ENCODE assay signal across 20 cellular contexts in genomic region chr9:36118706-36119105, GRCh38. TPM values are rescaled to one million over a fixed set of nuclear protein-coding genes. Genes with fewer than 3 reads are reported as not detected.
DNase-seq lines count a peak whose midpoint lies in the region; ATAC-seq and TF ChIP-seq lines count a peak whose summit lies in the region.
"Had no signal": no experiment of that assay in that cellular context is flagged by ENCODE, and none has a peak within 500 bp of the region (broad histone marks: within the 10 kb centered on the region; RNA-seq: fewer than 3 reads in every experiment).

No MANE protein-coding gene starts in this region.

- in situ Hi-C loops in GM23248 (cut with MboI), result no loop called here

- no peak overlapping the region for H3K4me3 ChIP-seq in GM23248
- no peak overlapping the region for H3K4me3 ChIP-seq in mesendoderm (ENCODE audit: low read length)
- no peak overlapping the region for H3K4me3 ChIP-seq in trophoblast cell (ENCODE audit: low read depth, low read length)

- no peaks in the 10 kb centered on the region for H3K9me2 ChIP-seq in GM23248 (ENCODE audit: insufficient read depth)

- no peak overlapping the region for H3K14ac ChIP-seq in trophoblast cell (ENCODE audit: low read length)

- peaks cover 73% of the 10 kb centered on the region for H3K36me3 ChIP-seq in GM23248 (ENCODE audit: low read depth)
- H3K36me3 ChIP-seq in mesendoderm (ENCODE audit: control insufficient read depth, insufficient read depth, low read length), result no peaks in the 10 kb centered on the region
- peaks cover 0 to 5% of the 10 kb centered on the region in 2 experiments for H3K36me3 ChIP-seq in trophoblast cell (ENCODE audit: control insufficient read depth in 1 of 2, insufficient read depth in 2 of 2, low read length in 2 of 2)

- 73 to 77% methylated on average over 15 of the region's 15 CpGs for WGBS in GM23248 (ENCODE audit: low coverage in 1 of 2, low lambda C conversion rate in 2 of 2, missing lambda C conversion rate in 2 of 2), 2 experiments
- WGBS in mesendoderm (ENCODE audit: extremely low coverage, insufficient coverage, low lambda C conversion rate), result no CpG with 5 or more reads among the region's 15 CpGs
- WGBS in trophoblast cell (ENCODE audit: extremely low coverage, insufficient coverage, insufficient read length), result no CpG with 5 or more reads among the region's 15 CpGs

- H3K4me2 ChIP-seq in GM23248 (ENCODE audit: unreplicated experiment) (no peak overlapping the region), mesendoderm (ENCODE audit: low read length) (no peak overlapping the region), trophoblast cell (ENCODE audit: low read length) (no peak overlapping the region)

- peaks cover 39% of the 10 kb centered on the region for H3F3A ChIP-seq in GM23248 (ENCODE audit: insufficient read depth)

- H2BK5ac ChIP-seq in mesendoderm (ENCODE audit: low read length) (peak overlapping the region; percentile 87), trophoblast cell (ENCODE audit: low read depth, low read length, poor library complexity) (no peak overlapping the region)

- no peak overlapping the region for H2BK12ac ChIP-seq in trophoblast cell (ENCODE audit: low read length)

- no peak overlapping the region for H2BK15ac ChIP-seq in mesendoderm (replicated peaks; ENCODE audit: low read depth)

- H3K4ac ChIP-seq in mesendoderm (ENCODE audit: low read depth, low read length) (peak overlapping the region; percentile 58), trophoblast cell (ENCODE audit: low read depth, low read length) (no peak overlapping the region)

- H3K9me3 ChIP-seq in GM23248 (ENCODE audit: low read depth), result no peaks in the 10 kb centered on the region
- no peaks in the 10 kb centered on the region for H3K9me3 ChIP-seq in trophoblast cell (ENCODE audit: insufficient read depth, low read depth, low read length)

- DNase-seq in GM23248 (peak; percentile 28), NCI-H187 treated with DMSO at 0.1 percent for 48 hours (lab: John Stamatoyannopoulos, UW) (peak; percentile 1), amniotic epithelial cell (ENCODE audit: low read depth) (peak; percentile 41), mesendoderm (peak; percentile 39), trophoblast cell (no peak), dermis blood vessel endothelial cell (no peak)
- DNase-seq: AML-193; Calu3; CD4-positive, alpha-beta T cell; GDM1; GOT3; KG1; NCI-H1048; NCI-H526; NK-92 treated with Interleukin-12 subunit alpha and Interleukin-12 subunit beta, amount 100 ng/mL, for 24 hours; OCI-M1; RPMI8226 had no signal

- H2AK5ac ChIP-seq in mesendoderm (ENCODE audit: low read length) (peak overlapping the region; percentile 40), trophoblast cell (ENCODE audit: low read length) (no peak overlapping the region)

- H3K79me1 ChIP-seq in mesendoderm (ENCODE audit: low read length) (no peaks in the 10 kb centered on the region), trophoblast cell (ENCODE audit: low read length) (no peaks in the 10 kb centered on the region)

- H3K56ac ChIP-seq in mesendoderm (ENCODE audit: low read length), result peak overlapping the region; percentile 75

- H4K8ac ChIP-seq in mesendoderm (ENCODE audit: low read depth, low read length) (no peak overlapping the region), trophoblast cell (ENCODE audit: low read depth, low read length) (no peak overlapping the region)

- H3K27ac ChIP-seq in GM23248 (no peak overlapping the region), mesendoderm (ENCODE audit: low read depth, low read length) (peak overlapping the region; percentile 75), trophoblast cell (ENCODE audit: low read depth, low read length) (no peak overlapping the region)

- H3K23ac ChIP-seq in mesendoderm (ENCODE audit: low read length) (peak overlapping the region; percentile 83), trophoblast cell (ENCODE audit: low read length) (no peak overlapping the region)

- H3K18ac ChIP-seq in mesendoderm (ENCODE audit: low read length), result no peak overlapping the region
- H3K18ac ChIP-seq in trophoblast cell (ENCODE audit: low read length), result no peak overlapping the region

- H3K27me3 ChIP-seq in GM23248 (replicated peaks; ENCODE audit: insufficient read depth), result no peaks in the 10 kb centered on the region
- no peaks in the 10 kb centered on the region for H3K27me3 ChIP-seq in mesendoderm (ENCODE audit: insufficient read depth, low read length, poor library complexity)
- no peaks in the 10 kb centered on the region for H3K27me3 ChIP-seq in trophoblast cell (ENCODE audit: insufficient read depth, low read length)

- H4K91ac ChIP-seq in trophoblast cell (ENCODE audit: low read depth, low read length), result no peak overlapping the region

- H4K20me1 ChIP-seq in GM23248 (ENCODE audit: insufficient read depth), result no peaks in the 10 kb centered on the region

- no peak overlapping the region for H4K5ac ChIP-seq in mesendoderm (ENCODE audit: low read length)

- ATAC-seq in SK-N-SH treated with all-trans-retinoic acid at 6 μM for 48 hours (no peak), GM21576 (IDR thresholded peaks at IDR 0.05; ENCODE audit: unreplicated experiment) (no peak)

- H3K4me1 ChIP-seq in GM23248 (ENCODE audit: insufficient read depth), result no peaks in the 10 kb centered on the region
- H3K4me1 ChIP-seq in mesendoderm (ENCODE audit: control insufficient read depth, low read depth, low read length), result peaks cover 12% of the 10 kb centered on the region
- no peaks in the 10 kb centered on the region for H3K4me1 ChIP-seq in trophoblast cell (ENCODE audit: control insufficient read depth in 1 of 2, insufficient read depth in 2 of 2, low read length in 2 of 2)

- H2BK120ac ChIP-seq in mesendoderm (ENCODE audit: low read depth, low read length), result no peak overlapping the region
- H2BK120ac ChIP-seq in trophoblast cell (ENCODE audit: insufficient read depth, low read length, poor library complexity), result no peak overlapping the region

- H3K9ac ChIP-seq in GM23248 (no peak overlapping the region), mesendoderm (ENCODE audit: low read length) (peak overlapping the region; percentile 23), trophoblast cell (ENCODE audit: low read length) (no peak overlapping the region)

- H4K12ac ChIP-seq in trophoblast cell (ENCODE audit: low read depth, low read length), result no peak overlapping the region

- H2AFZ ChIP-seq in GM23248 (no peak overlapping the region), trophoblast cell (ENCODE audit: insufficient read depth, low read length, poor library complexity) (no peak overlapping the region)

- H3K79me2 ChIP-seq in GM23248 (ENCODE audit: insufficient read depth) (no peaks in the 10 kb centered on the region; the same call in 1 of the 2 replicates), mesendoderm (ENCODE audit: control insufficient read depth, insufficient read depth, low read length) (no peaks in the 10 kb centered on the region), trophoblast cell (ENCODE audit: control insufficient read depth, insufficient read depth, low read length, poor library complexity) (no peaks in the 10 kb centered on the region)

TF ChIP-seq in SK-N-SH treated with all-trans-retinoic acid at 6 μM for 48 hours, 23 proteins besides CTCF, POLR2A, EP300 and RAD21 (continues in another document):
- TF ChIP-seq ARNTL (CRISPR knock-in tag; IDR thresholded peaks at IDR 0.05; ENCODE audit: borderline replicate concordance, low read depth), result no peak
- TF ChIP-seq TSHZ2 (CRISPR knock-in tag; IDR thresholded peaks at IDR 0.05), result no peak
- no peak for TF ChIP-seq POU6F1 (CRISPR knock-in tag; IDR thresholded peaks at IDR 0.05; ENCODE audit: borderline replicate concordance, low read depth)

RNA-seq across cellular contexts. Expression of gene GLIPR2, which starts 17.8 kb away (rescaled TPM):
- 27.5 and 32.9 TPM in 2 replicates for total RNA-seq in GM23248 (2014; rRNA removed; shearing (Covaris generic))
- polyA plus RNA-seq in GM23248 (2016; fragmentation: Nextera tagmentation; extraction: Ambion mirVana), result 43.4 and 47.5 TPM in 2 replicates
- polyA plus RNA-seq in mesendoderm (2013, experiment 1 of 2), result 9.8 TPM
- 10.0 TPM for polyA plus RNA-seq in mesendoderm (2013, experiment 2 of 2)
- 23.0 and 24.6 TPM in 2 replicates for polyA plus RNA-seq in trophoblast cell (2013)
- 32.4 and 45.6 TPM in 2 replicates for total RNA-seq in dermis blood vessel endothelial cell

RNA-seq across cellular contexts. Expression of gene CCIN, which starts 50.5 kb away (rescaled TPM):
- 0.51 and 2.8 TPM in 2 replicates for total RNA-seq in GM23248 (2014; rRNA removed; shearing (Covaris generic))
- polyA plus RNA-seq in GM23248 (2016; fragmentation: Nextera tagmentation; extraction: Ambion mirVana), result 1.4 and 2.5 TPM in 2 replicates
- polyA plus RNA-seq in mesendoderm (2013, experiment 1 of 2), result 0.44 TPM
- 0.56 TPM for polyA plus RNA-seq in mesendoderm (2013, experiment 2 of 2)
- 0.23 and 0.33 TPM in 2 replicates for polyA plus RNA-seq in trophoblast cell (2013)
- total RNA-seq in dermis blood vessel endothelial cell, result under 0.01 and 0.19 TPM in 2 replicates
- total RNA-seq: A673, Calu3 had no signal

Comparison
In these comparisons a context has a peak if more than half of its experiments do, and no peak if none do; other contexts are left out.
1. DNase-seq: peak in GM23248 (single experiment), NCI-H187 treated with DMSO at 0.1 percent for 48 hours (single experiment), amniotic epithelial cell (single experiment) and mesendoderm (single experiment); none in trophoblast cell (0 of 2) and dermis blood vessel endothelial cell (single experiment).